22 cellular contexts compared by ENCODE assay signal in the genomic region with DNA sequence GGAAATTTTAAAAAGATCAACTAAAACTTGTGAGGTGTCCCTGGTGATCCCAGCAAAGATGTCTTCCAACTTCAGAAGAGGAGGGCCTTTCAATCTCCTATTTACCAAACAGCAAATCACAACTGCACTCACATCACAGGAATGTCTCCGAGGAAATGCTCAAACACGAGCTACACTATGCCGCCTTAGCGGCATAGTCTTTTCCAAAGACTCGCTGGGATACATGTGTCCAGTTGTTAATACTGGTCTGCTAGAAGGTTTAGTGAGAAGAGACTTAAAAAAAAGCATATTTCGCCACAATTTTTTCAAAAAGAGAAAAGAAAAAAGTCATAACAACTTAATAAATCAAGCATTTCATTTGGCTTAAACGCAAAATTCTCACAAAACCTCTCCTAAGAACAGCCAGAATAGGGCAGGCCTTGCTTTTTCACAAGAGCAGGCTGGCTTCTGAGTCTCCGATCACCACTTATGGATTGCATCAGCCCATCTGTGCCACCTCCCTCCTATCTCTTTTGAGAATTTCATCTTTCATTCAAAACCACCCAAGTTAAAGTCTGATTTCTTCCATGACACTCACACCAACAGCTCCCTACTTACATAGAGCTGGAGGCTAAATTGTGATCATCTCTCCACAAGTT.
DNase-seq lines count a peak whose midpoint lies in the region; ATAC-seq, FAIRE-seq and TF ChIP-seq lines count a peak whose summit lies in the region.
"Had no signal": no experiment of that assay in that cellular context is flagged by ENCODE, and none has a peak within 500 bp of the region (broad histone marks: within the 10 kb centered on the region; RNA-seq: fewer than 3 reads in every experiment).

No MANE protein-coding gene starts in this region.

- H3K27ac Mint-ChIP-seq in activated T-cell treated with anti-CD3 and anti-CD28 coated beads, Interleukin-2, amount 50 U/mL, for 24 hours = peak overlapping the region; percentile 26
- H3K27ac Mint-ChIP-seq: activated CD4-positive, alpha-beta memory T cell treated with anti-CD3 and anti-CD28 coated beads for 36 hours had no signal

- H3K9me3 ChIP-seq in iPS-20b (ENCODE audit: insufficient read depth, low read depth, low read length) = no peaks in the 10 kb centered on the region
- H3K9me3 ChIP-seq: A549, colonic mucosa, heart left ventricle, thyroid gland had no signal

- no peak overlapping the region for H3K4me3 ChIP-seq in iPS-20b (ENCODE audit: low read length)
- H3K4me3 ChIP-seq: A549, colonic mucosa, GM12878, heart left ventricle, thyroid gland had no signal

- no peaks in the 10 kb centered on the region for H3K9me3 Mint-ChIP-seq in activated T-cell treated with anti-CD3 and anti-CD28 coated beads, Interleukin-2, amount 50 U/mL, for 24 hours
- no peaks in the 10 kb centered on the region for H3K9me3 Mint-ChIP-seq in activated T-cell treated with anti-CD3 and anti-CD28 coated beads, Interleukin-2, amount 50 U/mL, for 4 hours
- H3K9me3 Mint-ChIP-seq: activated CD4-positive, alpha-beta memory T cell treated with anti-CD3 and anti-CD28 coated beads for 36 hours had no signal

- peaks cover 49% of the 10 kb centered on the region for H3K4me1 Mint-ChIP-seq in activated T-cell treated with anti-CD3 and anti-CD28 coated beads, Interleukin-2, amount 50 U/mL, for 24 hours (ENCODE audit: low read depth)
- peaks cover 23% of the 10 kb centered on the region for H3K4me1 Mint-ChIP-seq in activated T-cell treated with anti-CD3 and anti-CD28 coated beads, Interleukin-2, amount 50 U/mL, for 4 hours (ENCODE audit: low read depth)

- H3K27ac ChIP-seq in iPS-20b (ENCODE audit: low read length) (no peak overlapping the region), foreskin keratinocyte (no peak overlapping the region)
- H3K27ac ChIP-seq: colonic mucosa, epithelial cell of prostate, heart left ventricle, thyroid gland had no signal

- peak overlapping the region; percentile 7; the same call in 1 of the 2 replicates for H3K9ac ChIP-seq in iPS-20b (ENCODE audit: low read depth, low read length)

- H3K27me3 Mint-ChIP-seq in activated T-cell treated with anti-CD3 and anti-CD28 coated beads, Interleukin-2, amount 50 U/mL, for 24 hours = no peaks in the 10 kb centered on the region
- H3K27me3 Mint-ChIP-seq in activated T-cell treated with anti-CD3 and anti-CD28 coated beads, Interleukin-2, amount 50 U/mL, for 4 hours (ENCODE audit: low read depth) = no peaks in the 10 kb centered on the region
- H3K27me3 Mint-ChIP-seq: activated CD4-positive, alpha-beta memory T cell treated with anti-CD3 and anti-CD28 coated beads for 36 hours had no signal

- peak; percentile 92 for FAIRE-seq in urothelium cell line (lab: Jason Lieb, UNC)
- FAIRE-seq: A549, GM12878 had no signal

- peaks cover 12% of the 10 kb centered on the region; the same call in 1 of the 2 replicates for H3K4me1 ChIP-seq in iPS-20b (ENCODE audit: insufficient read depth, low read length)
- no peaks in the 10 kb centered on the region for H3K4me1 ChIP-seq in foreskin keratinocyte
- H3K4me1 ChIP-seq: colonic mucosa, thyroid gland had no signal

- H3K4me3 Mint-ChIP-seq in activated T-cell treated with anti-CD3 and anti-CD28 coated beads, Interleukin-2, amount 50 U/mL, for 24 hours = no peak overlapping the region
- H3K4me3 Mint-ChIP-seq in activated T-cell treated with anti-CD3 and anti-CD28 coated beads, Interleukin-2, amount 50 U/mL, for 4 hours = no peak overlapping the region
- H3K4me3 Mint-ChIP-seq: activated CD4-positive, alpha-beta memory T cell treated with anti-CD3 and anti-CD28 coated beads for 36 hours had no signal

- no peak for ATAC-seq in activated T-cell treated with anti-CD3 and anti-CD28 coated beads, Interleukin-2, amount 50 U/mL, for 4 hours
- ATAC-seq in foreskin keratinocyte = no peak
- ATAC-seq: A549, GM12878, heart left ventricle had no signal

- peaks cover 24% of the 10 kb centered on the region for H3K36me3 Mint-ChIP-seq in activated T-cell treated with anti-CD3 and anti-CD28 coated beads, Interleukin-2, amount 50 U/mL, for 24 hours (ENCODE audit: low read depth)
- H3K36me3 Mint-ChIP-seq in activated T-cell treated with anti-CD3 and anti-CD28 coated beads, Interleukin-2, amount 50 U/mL, for 4 hours (ENCODE audit: insufficient read depth) = peaks cover 16% of the 10 kb centered on the region

- H3K27me3 ChIP-seq in iPS-20b (ENCODE audit: insufficient read depth, low read length) = no peaks in the 10 kb centered on the region
- H3K27me3 ChIP-seq in foreskin keratinocyte = no peaks in the 10 kb centered on the region
- H3K27me3 ChIP-seq: colonic mucosa, heart left ventricle, thyroid gland had no signal

- DNase-seq in activated T-cell treated with anti-CD3 and anti-CD28 coated beads, Interleukin-2, amount 50 U/mL, for 24 hours = no peak
- no peak for DNase-seq in activated T-cell treated with anti-CD3 and anti-CD28 coated beads, Interleukin-2, amount 50 U/mL, for 4 hours
- DNase-seq in amniotic epithelial cell (ENCODE audit: low read depth) (peak; percentile 62), urothelium cell line (ENCODE audit: low spot score) (no peak), DMS53 (lab: John Stamatoyannopoulos, UW) (no peak), foreskin keratinocyte (no peak), NCI-H2107 treated with DMSO at 0.1 percent for 48 hours (lab: John Stamatoyannopoulos, UW; ENCODE audit: unreplicated experiment) (no peak)
- DNase-seq: activated CD4-positive, alpha-beta memory T cell treated with anti-CD3 and anti-CD28 coated beads for 36 hours; activated gamma-delta T cell; colonic mucosa; heart left ventricle; NCI-H1436 treated with DMSO at 0.1 percent for 48 hours; NK-92 treated with Interleukin-12 subunit alpha and Interleukin-12 subunit beta, amount 100 ng/mL, for 24 hours; occipital lobe; stimulated activated CD4-positive, alpha-beta T cell treated with anti-CD3 and anti-CD28 coated beads, Interleukin-4, amount 100 ng/mL, for 24 hours; stimulated activated CD8-positive, alpha-beta memory T cell treated with anti-CD3 and anti-CD28 coated beads, Interleukin-4, amount 100 ng/mL, for 48 hours; SW 1271; thyroid gland had no signal

- no peak for TF ChIP-seq CTCF in foreskin keratinocyte (conservative IDR thresholded peaks at IDR 0.05)

- H3K36me3 ChIP-seq in iPS-20b (ENCODE audit: insufficient read depth, low read depth, low read length) = peaks cover 26% of the 10 kb centered on the region; the same call in 1 of the 2 replicates
- H3K36me3 ChIP-seq: colonic mucosa, thyroid gland had no signal
